Comparison of ENCODE assay signal across 9 cellular contexts in genomic region chr15:38565287-38565670, GRCh38. TPM values are rescaled to one million over a fixed set of nuclear protein-coding genes. Genes with fewer than 3 reads are reported as not detected.
DNase-seq lines count a peak whose midpoint lies in the region; ATAC-seq and TF ChIP-seq lines count a peak whose summit lies in the region.
"Had no signal": no experiment of that assay in that cellular context is flagged by ENCODE, and none has a peak within 500 bp of the region (broad histone marks: within the 10 kb centered on the region; RNA-seq: fewer than 3 reads in every experiment).

No MANE protein-coding gene starts in this region.

- peaks cover 2% of the 10 kb centered on the region for H3K9me3 ChIP-seq in iPS-18c (ENCODE audit: control insufficient read depth, insufficient read depth, low read length)
- H3K9me3 ChIP-seq in stomach, result no peaks in the 10 kb centered on the region
- H3K9me3 ChIP-seq in breast epithelium, result no peaks in the 10 kb centered on the region

- H3K27ac ChIP-seq in stomach, result no peak overlapping the region
- H3K27ac ChIP-seq in breast epithelium, result no peak overlapping the region

- no peaks in the 10 kb centered on the region for H3K9me3 Mint-ChIP-seq in activated CD8-positive, alpha-beta memory T cell treated with anti-CD3 and anti-CD28 coated beads, Interleukin-2, amount 10 ng/mL, durations not matched to agents 7 days and 5 days (ENCODE audit: low read depth)
- no peaks in the 10 kb centered on the region for H3K9me3 Mint-ChIP-seq in WTC11

- H3K4me3 ChIP-seq in iPS-18c (ENCODE audit: insufficient read depth, low read depth, low read length), result peak overlapping the region; percentile 64
- peak overlapping the region; percentile 65 to 90 (median 68) for H3K4me3 ChIP-seq in stomach
- H3K4me3 ChIP-seq in breast epithelium, result peak overlapping the region in 1 of 3 donors; percentile 69

- no peak for DNase-seq in activated CD8-positive, alpha-beta memory T cell treated with anti-CD3 and anti-CD28 coated beads, Interleukin-2, amount 10 ng/mL, durations not matched to agents 7 days and 5 days
- DNase-seq in activated CD8-positive, alpha-beta memory T cell treated with anti-CD3 and anti-CD28 coated beads for 24 hours, result no peak
- DNase-seq in WTC11 (ENCODE audit: low spot score) (no peak), stomach (no peak), NCI-H2107 treated with DMSO at 0.1 percent for 48 hours (lab: John Stamatoyannopoulos, UW; ENCODE audit: unreplicated experiment) (no peak), breast epithelium (ENCODE audit: low spot score in 2 of 2) (no peak)
- DNase-seq: NCI-H446 treated with DMSO at 0.1 percent for 48 hours had no signal

- ATAC-seq in activated CD8-positive, alpha-beta memory T cell treated with anti-CD3 and anti-CD28 coated beads, Interleukin-2, amount 10 ng/mL, durations not matched to agents 7 days and 5 days, result no peak
- ATAC-seq in WTC11 (peak; percentile 40), GM18858 (IDR thresholded peaks at IDR 0.05; ENCODE audit: unreplicated experiment) (no peak)

- H3K4me3 Mint-ChIP-seq in activated CD8-positive, alpha-beta memory T cell treated with anti-CD3 and anti-CD28 coated beads, Interleukin-2, amount 10 ng/mL, durations not matched to agents 7 days and 5 days, result peak overlapping the region; percentile 91
- H3K4me3 Mint-ChIP-seq in WTC11, result peak overlapping the region; percentile 74

- CTCF ChIA-PET in activated CD8-positive, alpha-beta memory T cell treated with anti-CD3 and anti-CD28 coated beads, Interleukin-2, amount 10 ng/mL, durations not matched to agents 7 days and 5 days (lab: Charles Lee), result interaction anchor here (1.3 to 10.0 kb wide), 7 partner anchors 12 to 131 kb away, joined by 3 to 436 read pairs (median 22); no protein-coding TSS in a partner anchor
- CTCF ChIA-PET in WTC11 (lab: Charles Lee), result interaction anchor here (2.1 to 4.3 kb wide), 5 partner anchors 83 to 134 kb away, joined by 40 to 93 read pairs (median 45); no protein-coding TSS in a partner anchor

- H3K4me1 ChIP-seq in stomach, result peaks cover 11 to 18% (median 17%) of the 10 kb centered on the region in 4 donors
- no peaks in the 10 kb centered on the region for H3K4me1 ChIP-seq in breast epithelium

- TF ChIP-seq POLR2A in stomach (IDR thresholded peaks at IDR 0.05) (no peak), breast epithelium (IDR thresholded peaks at IDR 0.05) (no peak)

- POLR2A ChIA-PET in WTC11 (lab: Charles Lee), result no interaction called here

- H3K4me1 Mint-ChIP-seq in activated CD8-positive, alpha-beta memory T cell treated with anti-CD3 and anti-CD28 coated beads, Interleukin-2, amount 10 ng/mL, durations not matched to agents 7 days and 5 days, result peaks cover 35% of the 10 kb centered on the region
- peaks cover 15% of the 10 kb centered on the region for H3K4me1 Mint-ChIP-seq in WTC11

- WGBS in stomach, 5 donors, result 45 to 67% (median 50%) methylated on average over 12 to 16 of the region's 16 CpGs

- TF ChIP-seq EP300 in stomach (IDR thresholded peaks at IDR 0.05), result no peak

- peaks cover 46% of the 10 kb centered on the region for H3K36me3 Mint-ChIP-seq in activated CD8-positive, alpha-beta memory T cell treated with anti-CD3 and anti-CD28 coated beads, Interleukin-2, amount 10 ng/mL, durations not matched to agents 7 days and 5 days
- no peaks in the 10 kb centered on the region for H3K36me3 Mint-ChIP-seq in WTC11

- TF ChIP-seq CTCF in WTC11 (IDR thresholded peaks at IDR 0.05) (no peak), stomach (IDR thresholded peaks at IDR 0.05) (no peak), breast epithelium (IDR thresholded peaks at IDR 0.05) (no peak)

- H3K36me3 ChIP-seq in stomach, result no peaks in the 10 kb centered on the region
- no peaks in the 10 kb centered on the region for H3K36me3 ChIP-seq in breast epithelium

- peak overlapping the region; percentile 84 for H3K27ac Mint-ChIP-seq in activated CD8-positive, alpha-beta memory T cell treated with anti-CD3 and anti-CD28 coated beads, Interleukin-2, amount 10 ng/mL, durations not matched to agents 7 days and 5 days
- H3K27ac Mint-ChIP-seq in WTC11, result no peak overlapping the region

- intact Hi-C loops in stomach (cut with DNase I; ENCODE audit: low total_unique reads) (no loop called here), breast epithelium (cut with DNase I; ENCODE audit: low total_unique reads) (no loop called here)

- H3K27me3 Mint-ChIP-seq in activated CD8-positive, alpha-beta memory T cell treated with anti-CD3 and anti-CD28 coated beads, Interleukin-2, amount 10 ng/mL, durations not matched to agents 7 days and 5 days, result no peaks in the 10 kb centered on the region
- peaks cover 37% of the 10 kb centered on the region for H3K27me3 Mint-ChIP-seq in WTC11 (ENCODE audit: low read depth)

- H3K27me3 ChIP-seq in stomach (peaks cover 0 to 31% (median 7%) of the 10 kb centered on the region in 3 donors), breast epithelium (no peaks in the 10 kb centered on the region)

TF ChIP-seq in WTC11, 78 proteins besides CTCF, POLR2A, EP300 and RAD21:
- TF ChIP-seq ESRRA (CRISPR knock-in tag; IDR thresholded peaks at IDR 0.05; ENCODE audit: borderline replicate concordance), result no peak
- no peak for TF ChIP-seq IRF2 (CRISPR knock-in tag; IDR thresholded peaks at IDR 0.05; ENCODE audit: borderline replicate concordance, low read depth)
- TF ChIP-seq NFE2L1 (CRISPR knock-in tag; IDR thresholded peaks at IDR 0.05), result no peak
- no peak for TF ChIP-seq PRRX2 (CRISPR knock-in tag; IDR thresholded peaks at IDR 0.05)
- no peak for TF ChIP-seq USF1 (CRISPR knock-in tag; IDR thresholded peaks at IDR 0.05)
- TF ChIP-seq ZNF219 (CRISPR knock-in tag; IDR thresholded peaks at IDR 0.05; ENCODE audit: borderline replicate concordance), result no peak
- TF ChIP-seq NFYB (CRISPR knock-in tag; conservative IDR thresholded peaks at IDR 0.05; ENCODE audit: low read depth), result no peak
- TF ChIP-seq SMAD4 (CRISPR knock-in tag; IDR thresholded peaks at IDR 0.05), result no peak

RNA-seq across cellular contexts. Expression of gene RASGRP1, which starts 0.7 kb away (rescaled TPM):
- total RNA-seq in activated CD8-positive, alpha-beta memory T cell treated with anti-CD3 and anti-CD28 coated beads, Interleukin-2, amount 10 ng/mL, durations not matched to agents 7 days and 5 days, result 100 to 1,000 TPM; 143 to 202 TPM
- total RNA-seq in WTC11 (2021), result 2.7 to 2.8 TPM (median 2.7 TPM) in 3 replicates
- total RNA-seq in stomach, result 10 to 100 TPM in 1 of 5 donors, 1 to 10 TPM in 3, under 1 TPM in 1; 0.29 to 12.3 (median 4.3) TPM
- polyA plus RNA-seq in stomach, result 1 to 10 TPM in 1 of 3 donors, under 1 TPM in 2; 0.46 to 1.7 (median 0.62) TPM
- total RNA-seq in breast epithelium, result 1 to 10 TPM in 2 of 3 donors, under 1 TPM in 1; 0.96 to 4.8 (median 1.3) TPM

Comparison
In these comparisons a context has a peak if more than half of its experiments do, and no peak if none do; other contexts are left out.
1. RNA of gene RASGRP1, which starts 0.7 kb away (total RNA-seq): 143 to 202 TPM in activated CD8-positive, alpha-beta memory T cell treated with anti-CD3 and anti-CD28 coated beads, Interleukin-2, amount 10 ng/mL, durations not matched to agents 7 days and 5 days; 0.29 to 12.3 TPM in stomach, 2.7 to 2.8 TPM in WTC11 and 0.96 to 4.8 TPM in breast epithelium; every median in the first group is over 10 times any median in the second.